In the genomic region with DNA sequence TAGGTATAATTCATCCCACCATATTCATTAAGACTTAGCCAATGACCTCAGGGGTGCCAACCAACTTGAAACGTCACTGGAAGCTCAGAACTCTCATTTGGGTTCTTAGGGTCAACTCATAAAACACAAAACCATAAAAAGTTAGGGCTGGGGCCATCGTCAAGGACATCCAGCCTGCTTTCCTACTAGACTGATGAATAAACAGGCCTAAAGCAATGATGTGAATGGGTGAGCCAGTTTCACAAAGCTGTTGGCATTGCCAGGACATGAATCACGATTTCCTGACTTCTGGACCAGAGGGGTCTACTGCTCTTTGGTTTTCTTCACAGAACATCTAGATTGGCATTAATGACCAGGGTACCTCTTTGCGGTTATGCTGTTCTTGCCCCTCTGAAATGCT, we compare ENCODE assay signal across 25 cellular contexts.
A peak's percentile ranks its signal among the peaks of the same experiment; 100 is the strongest.
DNase-seq lines count a peak whose midpoint lies in the region; ATAC-seq and TF ChIP-seq lines count a peak whose summit lies in the region.
"Had no signal": no experiment of that assay in that cellular context is flagged by ENCODE, and none has a peak within 500 bp of the region (broad histone marks: within the 10 kb centered on the region; RNA-seq: fewer than 3 reads in every experiment).

No MANE protein-coding gene starts in this region.

- 100% methylated on average over 1 of the region's 4 CpGs; no CpG with 5 or more reads in 1 of the 2 experiments for WGBS in IMR-90 (ENCODE audit: extremely low coverage in 2 of 2, insufficient read length in 1 of 2), 2 experiments

- no peaks in the 10 kb centered on the region for H3K9me1 ChIP-seq in IMR-90 (ENCODE audit: insufficient read depth, low read length)

- H2AFZ ChIP-seq in ACC112 (ENCODE audit: low read length, unreplicated experiment) (no peak overlapping the region), IMR-90 (replicated peaks; ENCODE audit: low read length, poor library complexity) (no peak overlapping the region)

- no peak overlapping the region for H3K56ac ChIP-seq in IMR-90 (ENCODE audit: extremely low read depth, insufficient read depth, low read length)

- no peaks in the 10 kb centered on the region for H3K4me1 Mint-ChIP-seq in naive thymus-derived CD8-positive, alpha-beta T cell
- H3K4me1 Mint-ChIP-seq in activated CD4-positive, alpha-beta T cell treated with anti-CD3 and anti-CD28 coated beads for 36 hours, result peaks cover 5% of the 10 kb centered on the region
- H3K4me1 Mint-ChIP-seq in activated T-cell treated with anti-CD3 and anti-CD28 coated beads, Interleukin-2, amount 50 U/mL, for 72 hours (ENCODE audit: low read depth), result peaks cover 10% of the 10 kb centered on the region

- no peak overlapping the region for H3K4me2 ChIP-seq in IMR-90 (ENCODE audit: low read depth, low read length)
- H3K4me2 ChIP-seq: BLaER1, smooth muscle cell had no signal

- TF ChIP-seq POLR2A in IMR-90 (IDR thresholded peaks at IDR 0.05; ENCODE audit: low read depth, low read length), result no peak

- POLR2A ChIA-PET in IMR-90 (lab: Charles Lee; ENCODE audit: unreplicated experiment), result no interaction called here
- POLR2A ChIA-PET in naive thymus-derived CD8-positive, alpha-beta T cell (lab: Charles Lee), result interaction anchor here (0.6 kb wide), 1 partner anchor 668 kb away, joined by 5 read pairs; no protein-coding TSS in a partner anchor
- POLR2A ChIA-PET in activated CD4-positive, alpha-beta T cell treated with anti-CD3 and anti-CD28 coated beads for 36 hours (lab: Charles Lee), result no interaction called here

- H3K79me1 ChIP-seq in IMR-90 (ENCODE audit: low read depth in 1 of 2, low read length in 2 of 2), result no peaks in the 10 kb centered on the region

- no peak overlapping the region for H4K91ac ChIP-seq in IMR-90 (ENCODE audit: insufficient read depth, low read depth, low read length)

- peak overlapping the region in 1 of 10 donors; percentile 23 for H3K27ac Mint-ChIP-seq in naive thymus-derived CD8-positive, alpha-beta T cell
- no peak overlapping the region for H3K27ac Mint-ChIP-seq in activated CD4-positive, alpha-beta T cell treated with anti-CD3 and anti-CD28 coated beads for 36 hours
- H3K27ac Mint-ChIP-seq in activated T-cell treated with anti-CD3 and anti-CD28 coated beads, Interleukin-2, amount 50 U/mL, for 72 hours, result no peak overlapping the region
- H3K27ac Mint-ChIP-seq: stimulated activated effector memory CD8-positive, alpha-beta T cell treated with anti-CD3 and anti-CD28 coated beads, Interleukin-12 subunit alpha, Interleukin-12 subunit beta, amount 100 ng/mL, for 72 hours had no signal

- BruUV-seq in IMR-90 (replicated peaks; lab: Mats Ljungman, UMichigan), result no TSS peak

- no peaks in the 10 kb centered on the region for H3K36me3 Mint-ChIP-seq in naive thymus-derived CD8-positive, alpha-beta T cell
- no peaks in the 10 kb centered on the region for H3K36me3 Mint-ChIP-seq in activated CD4-positive, alpha-beta T cell treated with anti-CD3 and anti-CD28 coated beads for 36 hours (ENCODE audit: low read depth)
- peaks cover 0 to 1% of the 10 kb centered on the region in 2 donors for H3K36me3 Mint-ChIP-seq in activated T-cell treated with anti-CD3 and anti-CD28 coated beads, Interleukin-2, amount 50 U/mL, for 72 hours (ENCODE audit: insufficient read depth in 2 of 2)
- H3K36me3 Mint-ChIP-seq: stimulated activated effector memory CD8-positive, alpha-beta T cell treated with anti-CD3 and anti-CD28 coated beads, Interleukin-12 subunit alpha, Interleukin-12 subunit beta, amount 100 ng/mL, for 72 hours had no signal

- H3K9me3 Mint-ChIP-seq in naive thymus-derived CD8-positive, alpha-beta T cell, result peaks cover 0 to 2% (median 0%) of the 10 kb centered on the region in 9 donors
- H3K9me3 Mint-ChIP-seq in activated CD4-positive, alpha-beta T cell treated with anti-CD3 and anti-CD28 coated beads for 36 hours (ENCODE audit: low read depth), result no peaks in the 10 kb centered on the region
- H3K9me3 Mint-ChIP-seq in activated T-cell treated with anti-CD3 and anti-CD28 coated beads, Interleukin-2, amount 50 U/mL, for 72 hours, result no peaks in the 10 kb centered on the region
- H3K9me3 Mint-ChIP-seq: stimulated activated effector memory CD8-positive, alpha-beta T cell treated with anti-CD3 and anti-CD28 coated beads, Interleukin-12 subunit alpha, Interleukin-12 subunit beta, amount 100 ng/mL, for 72 hours had no signal

- peak overlapping the region in 1 of 2 experiments; percentile 17; a peak in 1 of 4 replicates for H4K8ac ChIP-seq in IMR-90 (ENCODE audit: low read depth in 2 of 2, low read length in 2 of 2)

- peaks cover 19% of the 10 kb centered on the region for H3K4me1 ChIP-seq in ACC112 (ENCODE audit: control insufficient read depth, insufficient read depth, low read length, unreplicated experiment)
- H3K4me1 ChIP-seq in IMR-90 (ENCODE audit: control insufficient read depth, insufficient read depth, low read length), result peaks cover 2% of the 10 kb centered on the region; the same call in 1 of the 2 replicates
- H3K4me1 ChIP-seq: BLaER1, upper lobe of left lung had no signal

- no peaks in the 10 kb centered on the region for H3K79me2 ChIP-seq in ACC112 (ENCODE audit: control insufficient read depth, insufficient read depth, low read length, unreplicated experiment)

- CTCF ChIA-PET in IMR-90 (lab: Yijun Ruan, JAX), result interaction anchor here (1.1 kb wide), 1 partner anchor 24 kb away, joined by 4 read pairs; no protein-coding TSS in a partner anchor
- CTCF ChIA-PET in activated CD4-positive, alpha-beta T cell treated with anti-CD3 and anti-CD28 coated beads for 36 hours (lab: Charles Lee), result interaction anchor here (1.2 to 1.3 kb wide), 2 partner anchors 24 to 71 kb away, joined by 3 to 5 read pairs; no protein-coding TSS in a partner anchor

- in situ Hi-C loops in IMR-90 (cut with MboI; ENCODE audit: low sequenced_read_pairs), result no loop called here

- H3K27me3 ChIP-seq in ACC112 (ENCODE audit: insufficient read depth, low read length), result no peaks in the 10 kb centered on the region
- H3K27me3 ChIP-seq in IMR-90 (ENCODE audit: control insufficient read depth, insufficient read depth, low read length), result no peaks in the 10 kb centered on the region
- H3K27me3 ChIP-seq: BLaER1, cardiac muscle cell, upper lobe of left lung had no signal

- no peak overlapping the region for H3K23ac ChIP-seq in IMR-90 (ENCODE audit: low read depth, low read length)

- 0 out of 2 replicates have a peak overlapping the region, but pooled peaks have one; percentile 10 for H2BK120ac ChIP-seq in IMR-90 (ENCODE audit: low read depth, low read length)

- ATAC-seq in IMR-90 (ENCODE audit: low read depth), result peak; percentile 31; the same call in 1 of the 2 replicates
- no peak for ATAC-seq in naive thymus-derived CD8-positive, alpha-beta T cell
- no peak for ATAC-seq in activated CD4-positive, alpha-beta T cell treated with anti-CD3 and anti-CD28 coated beads for 36 hours
- no peak for ATAC-seq in activated T-cell treated with anti-CD3 and anti-CD28 coated beads, Interleukin-2, amount 50 U/mL, for 72 hours (replicated peaks in 1 of 2)
- ATAC-seq: GM12878; HepG2; left lobe of liver; stimulated activated effector memory CD8-positive, alpha-beta T cell treated with anti-CD3 and anti-CD28 coated beads, Interleukin-12 subunit alpha, Interleukin-12 subunit beta, amount 100 ng/mL, for 72 hours had no signal

- H3K4me3 ChIP-seq in ACC112 (ENCODE audit: low read depth, low read length), result no peak overlapping the region
- no peak overlapping the region for H3K4me3 ChIP-seq in IMR-90 (ENCODE audit: insufficient read depth, low read depth, low read length)
- no peak overlapping the region for H3K4me3 ChIP-seq in foreskin fibroblast (ENCODE audit: low read depth in 1 of 2, low read length in 2 of 2)
- H3K4me3 ChIP-seq: BLaER1, cardiac muscle cell, GM12878, HAP-1, smooth muscle cell, upper lobe of left lung had no signal

- H2AK9ac ChIP-seq in IMR-90 (replicated peaks; ENCODE audit: low read depth, low read length, poor library complexity), result no peak overlapping the region

- H3K36me3 ChIP-seq in ACC112 (ENCODE audit: insufficient read depth, low read length) (no peaks in the 10 kb centered on the region), IMR-90 (ENCODE audit: control insufficient read depth, insufficient read depth, low read length) (no peaks in the 10 kb centered on the region)
- H3K36me3 ChIP-seq: BLaER1, cardiac muscle cell, HAP-1, upper lobe of left lung had no signal

- H3K27ac ChIP-seq in ACC112 (ENCODE audit: low read depth, low read length) (peak overlapping the region; percentile 43), IMR-90 (ENCODE audit: insufficient read depth, low read length) (no peak overlapping the region)
- H3K27ac ChIP-seq: BLaER1, cardiac muscle cell, upper lobe of left lung had no signal

- DNase-seq in IMR-90 (no peak), astrocyte of the hippocampus (ENCODE audit: low read depth, low spot score) (peak; percentile 39), foreskin fibroblast (peak; percentile 58 to 66), NCI-H69 (lab: John Stamatoyannopoulos, UW) (no peak)
- no peak for DNase-seq in naive thymus-derived CD8-positive, alpha-beta T cell
- no peak for DNase-seq in activated CD4-positive, alpha-beta T cell treated with anti-CD3 and anti-CD28 coated beads for 36 hours
- no peak for DNase-seq in activated T-cell treated with anti-CD3 and anti-CD28 coated beads, Interleukin-2, amount 50 U/mL, for 72 hours
- DNase-seq: ACHN; activated naive CD4-positive, alpha-beta T cell treated with Interleukin-2 at 50 U/mL for 16 hours; activated T-cell treated with anti-CD3 and anti-CD28 coated beads, Interleukin-2, amount 50 U/mL, for 48 hours; NCI-H1105 treated with DMSO at 0.1 percent for 48 hours; NCI-H2029; occipital lobe; SHP77 treated with DMSO at 0.1 percent for 48 hours; substantia nigra; upper lobe of left lung had no signal

- no peak overlapping the region for H3K4ac ChIP-seq in IMR-90 (ENCODE audit: low read depth, low read length)

- no peaks in the 10 kb centered on the region for H4K20me1 ChIP-seq in IMR-90 (ENCODE audit: insufficient read depth, low read length)
- H4K20me1 ChIP-seq: BLaER1 had no signal

- H2BK15ac ChIP-seq in IMR-90 (ENCODE audit: low read depth, low read length), result 0 out of 3 replicates have a peak overlapping the region, but pooled peaks have one; percentile 6

- intact Hi-C loops in IMR-90 (cut with micrococcal nuclease), result no loop called here
- intact Hi-C loops in activated CD4-positive, alpha-beta T cell treated with anti-CD3 and anti-CD28 coated beads for 36 hours (cut with DNase I, micrococcal nuclease), result no loop called here

- H3K27me3 Mint-ChIP-seq in naive thymus-derived CD8-positive, alpha-beta T cell, result peaks cover 0 to 10% (median 3%) of the 10 kb centered on the region in 5 donors
- H3K27me3 Mint-ChIP-seq in activated CD4-positive, alpha-beta T cell treated with anti-CD3 and anti-CD28 coated beads for 36 hours, result no peaks in the 10 kb centered on the region
- H3K27me3 Mint-ChIP-seq in activated T-cell treated with anti-CD3 and anti-CD28 coated beads, Interleukin-2, amount 50 U/mL, for 72 hours (ENCODE audit: low read depth), result peaks cover 2% of the 10 kb centered on the region

- no peak overlapping the region for H3K18ac ChIP-seq in IMR-90 (ENCODE audit: low read depth, low read length)

- H2AK5ac ChIP-seq in IMR-90 (ENCODE audit: low read depth, low read length), result no peak overlapping the region; the same call in 1 of the 2 replicates

- TF ChIP-seq CTCF in IMR-90 (conservative IDR thresholded peaks at IDR 0.05; ENCODE audit: low read depth, low read length), result no peak
- TF ChIP-seq CTCF in foreskin fibroblast (IDR thresholded peaks at IDR 0.05; ENCODE audit: low read depth, low read length), result no peak

- no peak overlapping the region for H4K5ac ChIP-seq in IMR-90 (ENCODE audit: low read depth, low read length)

- no peak overlapping the region for H3K9ac ChIP-seq in IMR-90 (ENCODE audit: low read depth, low read length)
- H3K9ac ChIP-seq: BLaER1 had no signal

- peak overlapping the region; percentile 42 for H2BK5ac ChIP-seq in IMR-90 (ENCODE audit: low read depth, low read length, poor library complexity, severe bottlenecking)

- peak overlapping the region; percentile 6 for H2BK20ac ChIP-seq in IMR-90 (ENCODE audit: low read depth, low read length)

- no peak overlapping the region for H3K4me3 Mint-ChIP-seq in naive thymus-derived CD8-positive, alpha-beta T cell
- no peak overlapping the region for H3K4me3 Mint-ChIP-seq in activated CD4-positive, alpha-beta T cell treated with anti-CD3 and anti-CD28 coated beads for 36 hours
- no peak overlapping the region for H3K4me3 Mint-ChIP-seq in activated T-cell treated with anti-CD3 and anti-CD28 coated beads, Interleukin-2, amount 50 U/mL, for 72 hours
- H3K4me3 Mint-ChIP-seq: stimulated activated effector memory CD8-positive, alpha-beta T cell treated with anti-CD3 and anti-CD28 coated beads, Interleukin-12 subunit alpha, Interleukin-12 subunit beta, amount 100 ng/mL, for 72 hours had no signal

- dilution Hi-C loops in IMR-90 (cut with HindIII; ENCODE audit: low sequenced_read_pairs, unreplicated experiment), result no loop called here

- peak overlapping the region; percentile 15 for H3K14ac ChIP-seq in IMR-90 (replicated peaks; ENCODE audit: low read depth, low read length)

- no peak for TF ChIP-seq RAD21 in IMR-90 (IDR thresholded peaks at IDR 0.05; ENCODE audit: low read length)

- H3K9me3 ChIP-seq in IMR-90 (ENCODE audit: control insufficient read depth, insufficient read depth, low read length), result no peaks in the 10 kb centered on the region
- H3K9me3 ChIP-seq: BLaER1, HAP-1, upper lobe of left lung had no signal

Comparison
In these comparisons a context has a peak if more than half of its experiments do, and no peak if none do; other contexts are left out.
1. DNase-seq: peak in astrocyte of the hippocampus (single experiment) and foreskin fibroblast (2 of 2); none in IMR-90 (single experiment), NCI-H69 (single experiment), naive thymus-derived CD8-positive, alpha-beta T cell (0 of 10), activated CD4-positive, alpha-beta T cell treated with anti-CD3 and anti-CD28 coated beads for 36 hours (single experiment) and activated T-cell treated with anti-CD3 and anti-CD28 coated beads, Interleukin-2, amount 50 U/mL, for 72 hours (0 of 2).